Comparison of ENCODE assay signal across 8 cellular contexts in the genomic region with DNA sequence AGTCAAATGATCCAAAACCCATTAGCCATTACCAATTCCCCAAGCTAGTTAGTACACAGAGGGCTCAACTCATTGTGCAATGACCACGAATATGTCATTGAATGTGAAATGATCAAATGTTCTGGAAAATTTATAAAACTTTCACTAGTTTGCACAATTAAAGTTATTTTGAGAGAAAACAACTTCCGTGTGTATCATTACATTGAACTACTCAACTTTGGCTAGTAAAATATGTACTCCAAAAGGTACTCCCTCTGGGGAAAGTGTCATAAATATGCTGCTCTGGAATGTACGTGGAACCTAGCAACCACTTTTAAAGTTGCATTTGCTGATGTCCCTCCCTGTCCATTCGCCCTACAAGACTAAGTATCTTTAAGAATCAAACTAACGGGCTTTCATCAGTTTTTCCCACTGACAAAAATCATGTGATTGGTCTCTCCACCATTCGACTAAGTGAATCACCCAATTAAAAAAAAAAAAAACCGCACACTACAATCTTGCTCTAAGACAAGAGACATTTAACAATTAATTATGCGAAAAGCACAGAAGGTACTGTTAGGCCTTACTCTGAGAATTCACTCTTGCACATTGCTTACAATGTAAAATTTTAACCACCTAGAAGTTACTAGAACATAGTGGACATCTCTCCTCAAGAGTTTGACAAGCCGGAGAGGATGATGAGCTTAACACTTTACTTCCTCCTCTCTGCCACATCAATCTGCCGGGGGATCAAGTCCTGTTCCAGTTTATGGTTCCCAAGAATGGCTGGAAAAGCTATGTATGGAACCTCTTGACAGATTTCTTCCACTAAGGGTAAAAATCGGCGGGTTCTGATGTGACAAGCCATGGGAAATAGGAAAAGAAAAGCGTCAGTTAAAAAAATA. TPM values are rescaled to one million over a fixed set of nuclear protein-coding genes. Genes with fewer than 3 reads are reported as not detected.
DNase-seq lines count a peak whose midpoint lies in the region; ATAC-seq and TF ChIP-seq lines count a peak whose summit lies in the region.

No MANE protein-coding gene starts in this region.

- no peaks in the 10 kb centered on the region for H3K9me3 ChIP-seq in lower lobe of right lung
- H3K9me3 ChIP-seq in uterus = no peaks in the 10 kb centered on the region

- peak overlapping the region; percentile 97 for H3K4me3 ChIP-seq in AG10803 (ENCODE audit: low read length)
- H3K4me3 ChIP-seq in lower lobe of right lung = peak overlapping the region; percentile 91
- H3K4me3 ChIP-seq in uterus = peak overlapping the region; percentile 68 to 73

- TF ChIP-seq CTCF in AG10803 (conservative IDR thresholded peaks at IDR 0.05; ENCODE audit: low read length) = no peak
- no peak for TF ChIP-seq CTCF in lower lobe of right lung (IDR thresholded peaks at IDR 0.05)
- TF ChIP-seq CTCF in uterus (IDR thresholded peaks at IDR 0.05) = no peak

- H3K4me1 ChIP-seq in lower lobe of right lung = peaks cover 53% of the 10 kb centered on the region
- peaks cover 0 to 6% of the 10 kb centered on the region in 2 donors for H3K4me1 ChIP-seq in uterus

- no peak for TF ChIP-seq POLR2A in uterus (IDR thresholded peaks at IDR 0.05)

- DNase-seq in AG10803 (ENCODE audit: low read depth) (peak; percentile 45), HT1080 (ENCODE audit: low read depth) (peak; percentile 34), astrocyte of the hippocampus (ENCODE audit: low read depth, low spot score) (peak; percentile 24), lower lobe of right lung (no peak), uterus (no peak), NCI-H2107 treated with DMSO at 0.1 percent for 48 hours (lab: John Stamatoyannopoulos, UW; ENCODE audit: unreplicated experiment) (no peak)
- no peak for DNase-seq in stimulated activated CD4-positive, alpha-beta T cell treated with anti-CD3 and anti-CD28 coated beads, Interleukin-1b, Interleukin-23, amount 100 ng/mL, for 48 hours
- no peak for DNase-seq in effector CD8-positive, alpha-beta T cell (lab: John Stamatoyannopoulos, UW)

- H3K36me3 ChIP-seq in lower lobe of right lung = peaks cover 3% of the 10 kb centered on the region
- H3K36me3 ChIP-seq in uterus = no peaks in the 10 kb centered on the region

- H3K27ac ChIP-seq in lower lobe of right lung (peak overlapping the region; percentile 95), uterus (peak overlapping the region; percentile 85 to 90)

- intact Hi-C loops in lower lobe of right lung (cut with DNase I) (no loop called here), uterus (cut with DNase I; ENCODE audit: low total_unique reads) (no loop called here)

- no peak for ATAC-seq in lower lobe of right lung

- H3K27me3 ChIP-seq in lower lobe of right lung (ENCODE audit: low read depth) (no peaks in the 10 kb centered on the region), uterus (no peaks in the 10 kb centered on the region)

RNA-seq across cellular contexts. Expression of gene ACBD3, which starts 1.1 kb away (rescaled TPM):
- total RNA-seq in HT1080 (2014; rRNA removed; shearing (Covaris generic)) = 20.4 and 24.2 TPM in 2 replicates
- polyA plus RNA-seq in HT1080 (2015; cell fraction: cytosol; rRNA removed) = 15.7 and 16.9 TPM in 2 replicates
- 18.9 and 19.3 TPM in 2 replicates for polyA plus RNA-seq in HT1080 (2015; cell fraction: nucleus; rRNA removed)
- 41.3 TPM for total RNA-seq in lower lobe of right lung
- total RNA-seq in uterus = 10 to 100 TPM; 33.5 to 95.8 (median 46.8) TPM

RNA-seq across cellular contexts. Expression of gene MIXL1, which starts 38.1 kb away (rescaled TPM):
- not detected in 2 replicates for total RNA-seq in HT1080 (2014; rRNA removed; shearing (Covaris generic))
- polyA plus RNA-seq in HT1080 (2015; cell fraction: cytosol; rRNA removed) = not detected in 2 replicates
- not detected in 2 replicates for polyA plus RNA-seq in HT1080 (2015; cell fraction: nucleus; rRNA removed)
- total RNA-seq in lower lobe of right lung (0.38 TPM), uterus (not detected)

Comparison
In these comparisons a context has a peak if more than half of its experiments do, and no peak if none do; other contexts are left out.
1. DNase-seq: peak in AG10803 (single experiment), HT1080 (single experiment) and astrocyte of the hippocampus (single experiment); none in lower lobe of right lung (single experiment), uterus (0 of 2), stimulated activated CD4-positive, alpha-beta T cell treated with anti-CD3 and anti-CD28 coated beads, Interleukin-1b, Interleukin-23, amount 100 ng/mL, for 48 hours (single experiment), NCI-H2107 treated with DMSO at 0.1 percent for 48 hours (single experiment) and effector CD8-positive, alpha-beta T cell (single experiment).
2. Peak in every context shown above with its lines, with median percentiles within 50 percentile points of each other: H3K4me3 ChIP-seq.